Comparison of ENCODE assay signal across 9 cellular contexts in genomic region chr15:99434506-99435137, GRCh38.
DNase-seq lines count a peak whose midpoint lies in the region; ATAC-seq and TF ChIP-seq lines count a peak whose summit lies in the region.
"Had no signal": no experiment of that assay in that cellular context is flagged by ENCODE, and none has a peak within 500 bp of the region (broad histone marks: within the 10 kb centered on the region; RNA-seq: fewer than 3 reads in every experiment).

No MANE protein-coding gene starts in this region.

- peaks cover 18% of the 10 kb centered on the region for H3K4me1 Mint-ChIP-seq in activated T-helper 1 cell treated with anti-CD3 and anti-CD28 coated beads, Interleukin-12 subunit alpha, Interleukin-12 subunit beta, Interleukin-2, Interleukin-4 antibody, amounts not matched to agents 30 ng/mL and 10 ng/mL and 1 ng/mL, durations not matched to agents 14 hours and 24 hours and 36 hours (ENCODE audit: low read depth)
- peaks cover 52 to 75% of the 10 kb centered on the region in 2 donors for H3K4me1 Mint-ChIP-seq in stimulated activated naive B cell treated with anti-CD40 and anti-IgM and Interleukin-4, amounts not matched to agents 10 μg/mL and 1 μg/mL and 100 μg/mL, for 72 hours
- H3K4me1 Mint-ChIP-seq in activated T-helper 2 cell treated with anti-CD3 and anti-CD28 coated beads, Interferon-gamma antibody, Interleukin-2, Interleukin-4, amounts not matched to agents 10 μg/mL and 5 μg/mL and 100 μg/mL, durations not matched to agents 14 hours and 24 hours and 36 hours (ENCODE audit: low read depth): peaks cover 4% of the 10 kb centered on the region
- H3K4me1 Mint-ChIP-seq in T-helper 2 cell treated with Interferon-gamma antibody and Interleukin-4, amounts not matched to agents 5 μg/mL and 100 μg/mL, for 36 hours (ENCODE audit: low read depth): peaks cover 10% of the 10 kb centered on the region

- no peaks in the 10 kb centered on the region for H3K36me3 Mint-ChIP-seq in activated T-helper 1 cell treated with anti-CD3 and anti-CD28 coated beads, Interleukin-12 subunit alpha, Interleukin-12 subunit beta, Interleukin-2, Interleukin-4 antibody, amounts not matched to agents 30 ng/mL and 10 ng/mL and 1 ng/mL, durations not matched to agents 14 hours and 24 hours and 36 hours (ENCODE audit: low read depth)
- H3K36me3 Mint-ChIP-seq in stimulated activated naive B cell treated with anti-CD40 and anti-IgM and Interleukin-4, amounts not matched to agents 10 μg/mL and 1 μg/mL and 100 μg/mL, for 72 hours: peaks cover 0 to 6% of the 10 kb centered on the region in 2 donors
- no peaks in the 10 kb centered on the region for H3K36me3 Mint-ChIP-seq in activated T-helper 2 cell treated with anti-CD3 and anti-CD28 coated beads, Interferon-gamma antibody, Interleukin-2, Interleukin-4, amounts not matched to agents 10 μg/mL and 5 μg/mL and 100 μg/mL, durations not matched to agents 14 hours and 24 hours and 36 hours (ENCODE audit: low read depth)
- no peaks in the 10 kb centered on the region for H3K36me3 Mint-ChIP-seq in T-helper 2 cell treated with Interferon-gamma antibody and Interleukin-4, amounts not matched to agents 5 μg/mL and 100 μg/mL, for 36 hours (ENCODE audit: low read depth)

- no peaks in the 10 kb centered on the region for H3K9me3 Mint-ChIP-seq in activated T-helper 1 cell treated with anti-CD3 and anti-CD28 coated beads, Interleukin-12 subunit alpha, Interleukin-12 subunit beta, Interleukin-2, Interleukin-4 antibody, amounts not matched to agents 30 ng/mL and 10 ng/mL and 1 ng/mL, durations not matched to agents 14 hours and 24 hours and 36 hours
- H3K9me3 Mint-ChIP-seq in stimulated activated naive B cell treated with anti-CD40 and anti-IgM and Interleukin-4, amounts not matched to agents 10 μg/mL and 1 μg/mL and 100 μg/mL, for 72 hours: no peaks in the 10 kb centered on the region
- H3K9me3 Mint-ChIP-seq in activated T-helper 2 cell treated with anti-CD3 and anti-CD28 coated beads, Interferon-gamma antibody, Interleukin-2, Interleukin-4, amounts not matched to agents 10 μg/mL and 5 μg/mL and 100 μg/mL, durations not matched to agents 14 hours and 24 hours and 36 hours: no peaks in the 10 kb centered on the region
- no peaks in the 10 kb centered on the region for H3K9me3 Mint-ChIP-seq in T-helper 2 cell treated with Interferon-gamma antibody and Interleukin-4, amounts not matched to agents 5 μg/mL and 100 μg/mL, for 36 hours

- peak overlapping the region; percentile 11 for H3K27ac Mint-ChIP-seq in activated T-helper 1 cell treated with anti-CD3 and anti-CD28 coated beads, Interleukin-12 subunit alpha, Interleukin-12 subunit beta, Interleukin-2, Interleukin-4 antibody, amounts not matched to agents 30 ng/mL and 10 ng/mL and 1 ng/mL, durations not matched to agents 14 hours and 24 hours and 36 hours
- H3K27ac Mint-ChIP-seq in stimulated activated naive B cell treated with anti-CD40 and anti-IgM and Interleukin-4, amounts not matched to agents 10 μg/mL and 1 μg/mL and 100 μg/mL, for 72 hours: peak overlapping the region; percentile 48
- H3K27ac Mint-ChIP-seq in activated T-helper 2 cell treated with anti-CD3 and anti-CD28 coated beads, Interferon-gamma antibody, Interleukin-2, Interleukin-4, amounts not matched to agents 10 μg/mL and 5 μg/mL and 100 μg/mL, durations not matched to agents 14 hours and 24 hours and 36 hours: no peak overlapping the region
- H3K27ac Mint-ChIP-seq in T-helper 2 cell treated with Interferon-gamma antibody and Interleukin-4, amounts not matched to agents 5 μg/mL and 100 μg/mL, for 36 hours: no peak overlapping the region

- no peak for ATAC-seq in stimulated activated naive B cell treated with anti-CD40 and anti-IgM and Interleukin-4, amounts not matched to agents 10 μg/mL and 1 μg/mL and 100 μg/mL, for 72 hours (replicated peaks)

- DNase-seq in activated T-helper 1 cell treated with anti-CD3 and anti-CD28 coated beads, Interleukin-12 subunit alpha, Interleukin-12 subunit beta, Interleukin-2, Interleukin-4 antibody, amounts not matched to agents 30 ng/mL and 10 ng/mL and 1 ng/mL, durations not matched to agents 14 hours and 24 hours and 36 hours (ENCODE audit: low spot score): no peak
- DNase-seq in islet precursor cell (peak; percentile 43), substantia nigra (lab: John Stamatoyannopoulos, UW) (no peak)
- no peak for DNase-seq in stimulated activated naive B cell treated with anti-CD40 and anti-IgM and Interleukin-4, amounts not matched to agents 10 μg/mL and 1 μg/mL and 100 μg/mL, for 72 hours
- no peak for DNase-seq in activated T-helper 2 cell treated with anti-CD3 and anti-CD28 coated beads, Interferon-gamma antibody, Interleukin-2, Interleukin-4, amounts not matched to agents 10 μg/mL and 5 μg/mL and 100 μg/mL, durations not matched to agents 14 hours and 24 hours and 36 hours (ENCODE audit: low spot score)
- no peak for DNase-seq in T-helper 2 cell treated with Interferon-gamma antibody and Interleukin-4, amounts not matched to agents 5 μg/mL and 100 μg/mL, for 36 hours (ENCODE audit: low spot score)
- DNase-seq: GM23248, NCI-H187 treated with DMSO at 0.1 percent for 48 hours had no signal

- peaks cover 6% of the 10 kb centered on the region for H3K27me3 Mint-ChIP-seq in activated T-helper 1 cell treated with anti-CD3 and anti-CD28 coated beads, Interleukin-12 subunit alpha, Interleukin-12 subunit beta, Interleukin-2, Interleukin-4 antibody, amounts not matched to agents 30 ng/mL and 10 ng/mL and 1 ng/mL, durations not matched to agents 14 hours and 24 hours and 36 hours (ENCODE audit: insufficient read depth)
- no peaks in the 10 kb centered on the region for H3K27me3 Mint-ChIP-seq in stimulated activated naive B cell treated with anti-CD40 and anti-IgM and Interleukin-4, amounts not matched to agents 10 μg/mL and 1 μg/mL and 100 μg/mL, for 72 hours
- H3K27me3 Mint-ChIP-seq in activated T-helper 2 cell treated with anti-CD3 and anti-CD28 coated beads, Interferon-gamma antibody, Interleukin-2, Interleukin-4, amounts not matched to agents 10 μg/mL and 5 μg/mL and 100 μg/mL, durations not matched to agents 14 hours and 24 hours and 36 hours (ENCODE audit: low read depth): peaks cover 9% of the 10 kb centered on the region
- no peaks in the 10 kb centered on the region for H3K27me3 Mint-ChIP-seq in T-helper 2 cell treated with Interferon-gamma antibody and Interleukin-4, amounts not matched to agents 5 μg/mL and 100 μg/mL, for 36 hours (ENCODE audit: low read depth)

- intact Hi-C loops in activated T-helper 1 cell treated with anti-CD3 and anti-CD28 coated beads, Interleukin-12 subunit alpha, Interleukin-12 subunit beta, Interleukin-2, Interleukin-4 antibody, amounts not matched to agents 30 ng/mL and 10 ng/mL and 1 ng/mL, durations not matched to agents 14 hours and 24 hours and 36 hours (cut with micrococcal nuclease): no loop called here
- intact Hi-C loops in activated T-helper 2 cell treated with anti-CD3 and anti-CD28 coated beads, Interferon-gamma antibody, Interleukin-2, Interleukin-4, amounts not matched to agents 10 μg/mL and 5 μg/mL and 100 μg/mL, durations not matched to agents 14 hours and 24 hours and 36 hours (cut with micrococcal nuclease): no loop called here

- no peak overlapping the region for H3K4me3 Mint-ChIP-seq in activated T-helper 1 cell treated with anti-CD3 and anti-CD28 coated beads, Interleukin-12 subunit alpha, Interleukin-12 subunit beta, Interleukin-2, Interleukin-4 antibody, amounts not matched to agents 30 ng/mL and 10 ng/mL and 1 ng/mL, durations not matched to agents 14 hours and 24 hours and 36 hours
- H3K4me3 Mint-ChIP-seq in stimulated activated naive B cell treated with anti-CD40 and anti-IgM and Interleukin-4, amounts not matched to agents 10 μg/mL and 1 μg/mL and 100 μg/mL, for 72 hours: peak overlapping the region; percentile 25 to 36
- no peak overlapping the region for H3K4me3 Mint-ChIP-seq in activated T-helper 2 cell treated with anti-CD3 and anti-CD28 coated beads, Interferon-gamma antibody, Interleukin-2, Interleukin-4, amounts not matched to agents 10 μg/mL and 5 μg/mL and 100 μg/mL, durations not matched to agents 14 hours and 24 hours and 36 hours (ENCODE audit: low read depth)
- no peak overlapping the region for H3K4me3 Mint-ChIP-seq in T-helper 2 cell treated with Interferon-gamma antibody and Interleukin-4, amounts not matched to agents 5 μg/mL and 100 μg/mL, for 36 hours

- H3K27ac ChIP-seq in substantia nigra (ENCODE audit: low read depth, low read length, poor library complexity, severe bottlenecking): no peak overlapping the region
- H3K27ac ChIP-seq: GM23248 had no signal

- no peak for TF ChIP-seq EP300 in Ishikawa (IDR thresholded peaks at IDR 0.05; ENCODE audit: borderline replicate concordance)

- TF ChIP-seq RAD21 in Ishikawa (IDR thresholded peaks at IDR 0.05; ENCODE audit: low read depth): no peak; the same call in 1 of the 2 replicates

TF ChIP-seq in Ishikawa, 13 proteins besides CTCF, POLR2A, EP300 and RAD21:
- TF ChIP-seq ZBTB7A (IDR thresholded peaks at IDR 0.05; ENCODE audit: low read depth) (peak; percentile 9; the same call in 1 of the 2 replicates), YY1 (IDR thresholded peaks at IDR 0.05; ENCODE audit: low read depth) (no peak)
TF ChIP-seq in Ishikawa: peak in this region for 1.

Comparison
In these comparisons a context has a peak if more than half of its experiments do, and no peak if none do; other contexts are left out.
1. H3K27ac Mint-ChIP-seq: peak in activated T-helper 1 cell treated with anti-CD3 and anti-CD28 coated beads, Interleukin-12 subunit alpha, Interleukin-12 subunit beta, Interleukin-2, Interleukin-4 antibody, amounts not matched to agents 30 ng/mL and 10 ng/mL and 1 ng/mL, durations not matched to agents 14 hours and 24 hours and 36 hours (single experiment) and stimulated activated naive B cell treated with anti-CD40 and anti-IgM and Interleukin-4, amounts not matched to agents 10 μg/mL and 1 μg/mL and 100 μg/mL, for 72 hours (single experiment); none in activated T-helper 2 cell treated with anti-CD3 and anti-CD28 coated beads, Interferon-gamma antibody, Interleukin-2, Interleukin-4, amounts not matched to agents 10 μg/mL and 5 μg/mL and 100 μg/mL, durations not matched to agents 14 hours and 24 hours and 36 hours (single experiment) and T-helper 2 cell treated with Interferon-gamma antibody and Interleukin-4, amounts not matched to agents 5 μg/mL and 100 μg/mL, for 36 hours (single experiment).
2. H3K4me3 Mint-ChIP-seq: peak in stimulated activated naive B cell treated with anti-CD40 and anti-IgM and Interleukin-4, amounts not matched to agents 10 μg/mL and 1 μg/mL and 100 μg/mL, for 72 hours (2 of 2); none in activated T-helper 1 cell treated with anti-CD3 and anti-CD28 coated beads, Interleukin-12 subunit alpha, Interleukin-12 subunit beta, Interleukin-2, Interleukin-4 antibody, amounts not matched to agents 30 ng/mL and 10 ng/mL and 1 ng/mL, durations not matched to agents 14 hours and 24 hours and 36 hours (single experiment), activated T-helper 2 cell treated with anti-CD3 and anti-CD28 coated beads, Interferon-gamma antibody, Interleukin-2, Interleukin-4, amounts not matched to agents 10 μg/mL and 5 μg/mL and 100 μg/mL, durations not matched to agents 14 hours and 24 hours and 36 hours (single experiment) and T-helper 2 cell treated with Interferon-gamma antibody and Interleukin-4, amounts not matched to agents 5 μg/mL and 100 μg/mL, for 36 hours (single experiment).